ENCODE assay signal across 8 cellular contexts in the genomic region with DNA sequence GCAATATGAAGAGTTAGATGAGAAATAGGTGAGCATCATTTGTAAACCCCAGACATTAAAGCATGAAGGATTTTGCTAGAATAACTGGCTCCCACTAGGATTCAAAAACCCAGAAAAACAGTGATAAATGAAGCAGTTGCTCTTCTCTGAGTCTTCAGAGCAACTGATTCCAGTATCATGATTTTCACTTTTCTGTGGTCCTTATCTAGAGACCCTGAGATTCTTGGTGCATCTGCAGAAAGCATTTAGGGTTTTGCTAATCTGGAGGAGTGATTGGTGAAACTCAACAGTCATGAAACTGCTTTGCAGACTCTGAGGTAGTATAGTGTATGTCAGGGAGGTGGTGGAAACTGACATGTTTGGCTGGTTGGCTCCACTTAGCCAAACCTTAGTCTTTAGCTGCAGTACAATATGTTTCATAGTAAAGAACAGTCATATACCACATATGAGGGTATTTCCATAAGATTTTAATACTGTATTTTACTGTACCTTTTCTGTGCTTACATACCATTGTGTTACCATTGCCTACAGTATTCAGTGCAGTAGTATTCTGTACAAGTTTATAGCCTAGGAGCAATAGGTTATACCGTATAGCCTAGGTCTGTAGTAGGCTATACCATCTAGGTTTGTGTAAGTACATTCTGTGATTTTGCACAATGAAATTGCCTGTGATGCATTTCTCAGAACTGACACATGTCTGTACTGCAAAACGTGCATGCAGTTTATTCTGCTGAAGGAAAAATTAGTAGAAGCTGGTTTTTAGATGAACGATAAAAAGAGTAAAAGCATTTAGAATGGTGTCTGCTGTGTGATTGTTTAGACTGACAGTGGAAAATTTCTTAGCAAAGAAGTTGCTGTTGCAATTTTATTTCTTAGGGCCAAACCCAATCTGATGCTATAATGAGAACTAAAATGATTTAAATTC. TPM values are rescaled to one million over a fixed set of nuclear protein-coding genes. Genes with fewer than 3 reads are reported as not detected.
DNase-seq lines count a peak whose midpoint lies in the region; ATAC-seq and TF ChIP-seq lines count a peak whose summit lies in the region.
"Had no signal": no experiment of that assay in that cellular context is flagged by ENCODE, and none has a peak within 500 bp of the region (broad histone marks: within the 10 kb centered on the region; RNA-seq: fewer than 3 reads in every experiment).

No MANE protein-coding gene starts in this region.

- peaks cover 94% of the 10 kb centered on the region for H3K79me2 ChIP-seq in osteoblast (ENCODE audit: insufficient read depth, low read length)

- H3K4me2 ChIP-seq in osteoblast (ENCODE audit: insufficient read depth, low read length): peak overlapping the region; percentile 34

- H3K27ac ChIP-seq in VCaP (peak overlapping the region; percentile 8; the same call in 1 of the 2 replicates), osteoblast (ENCODE audit: low read depth, low read length) (no peak overlapping the region)

- no peak overlapping the region for H2AFZ ChIP-seq in osteoblast (ENCODE audit: low read length)

- ATAC-seq in GM18907 (IDR thresholded peaks at IDR 0.05; ENCODE audit: unreplicated experiment): peak; percentile 55
- ATAC-seq in HG02588 (IDR thresholded peaks at IDR 0.05; ENCODE audit: unreplicated experiment): peak; percentile 68
- ATAC-seq in GM21825 (IDR thresholded peaks at IDR 0.05; ENCODE audit: unreplicated experiment): no peak

- DNase-seq in osteoblast (ENCODE audit: insufficient read length, low spot score, missing footprints): no peak
- no peak for DNase-seq in SW 1271 (lab: John Stamatoyannopoulos, UW)
- no peak for DNase-seq in HuH-7.5 (ENCODE audit: low spot score)
- DNase-seq: posterior cingulate gyrus had no signal

- H3K27me3 ChIP-seq in osteoblast (ENCODE audit: insufficient read depth, low read length): no peaks in the 10 kb centered on the region

- TF ChIP-seq CTCF in VCaP (conservative IDR thresholded peaks at IDR 0.05): no peak
- no peak for TF ChIP-seq CTCF in osteoblast (IDR thresholded peaks at IDR 0.05; ENCODE audit: extremely low read depth, low read depth, low read length)

- H3K9me3 ChIP-seq in osteoblast (ENCODE audit: low read depth, low read length): no peaks in the 10 kb centered on the region

- no peaks in the 10 kb centered on the region for H3K36me3 ChIP-seq in osteoblast (ENCODE audit: insufficient read depth, low read length)

- H3K4me1 ChIP-seq in osteoblast (ENCODE audit: insufficient read depth, low read length): peaks cover 39% of the 10 kb centered on the region

- no peak overlapping the region for H3K4me3 ChIP-seq in osteoblast (ENCODE audit: insufficient read depth, low read length)

- H4K20me1 ChIP-seq in osteoblast (ENCODE audit: insufficient read depth, low read length): no peaks in the 10 kb centered on the region

RNA-seq across cellular contexts. Expression of a gene that starts 23.8 kb away (rescaled TPM):
- total RNA-seq in osteoblast: 91.9 and 94.9 TPM in 2 replicates
